Comparison of ENCODE assay signal across 23 cellular contexts in the genomic region with DNA sequence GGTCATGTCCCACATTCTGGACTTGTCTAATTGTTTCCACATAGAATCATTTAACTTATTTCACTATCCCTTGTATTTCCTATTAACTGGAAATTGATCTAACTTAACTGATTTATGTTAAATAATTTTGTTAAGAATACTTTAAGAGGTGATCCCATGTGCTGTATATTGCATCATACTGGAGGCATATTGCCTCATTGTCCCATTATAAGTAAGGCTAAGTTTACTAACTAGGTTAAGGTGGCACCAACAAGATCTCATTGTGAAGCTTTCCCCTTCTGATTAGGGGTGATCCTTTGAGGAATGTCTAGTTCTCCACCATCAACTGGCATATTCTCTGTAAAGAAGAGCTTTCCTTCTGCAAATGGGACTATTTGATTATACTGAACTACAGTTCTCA. TPM values are rescaled to one million over a fixed set of nuclear protein-coding genes. Genes with fewer than 3 reads are reported as not detected.
DNase-seq lines count a peak whose midpoint lies in the region; ATAC-seq, FAIRE-seq and TF ChIP-seq lines count a peak whose summit lies in the region.
"Had no signal": no experiment of that assay in that cellular context is flagged by ENCODE, and none has a peak within 500 bp of the region (broad histone marks: within the 10 kb centered on the region; RNA-seq: fewer than 3 reads in every experiment).

No MANE protein-coding gene starts in this region.

- H3K4me1 ChIP-seq in A549 (no peaks in the 10 kb centered on the region), HEK293 (ENCODE audit: control insufficient read depth, insufficient read depth, low read length) (no peaks in the 10 kb centered on the region)
- H3K4me1 ChIP-seq: ascending aorta, right lobe of liver, suprapubic skin, vagina had no signal

- H3K4me3 ChIP-seq in A549 (no peak overlapping the region), HEK293 (ENCODE audit: low read depth, low read length) (no peak overlapping the region), fibroblast of the aortic adventitia (ENCODE audit: low read depth, low read length) (no peak overlapping the region)
- H3K4me3 ChIP-seq: ascending aorta, ovary, right lobe of liver, suprapubic skin, vagina had no signal

- no peak for TF ChIP-seq EP300 in A549 (IDR thresholded peaks at IDR 0.05)

- H3K9me3 ChIP-seq in A549 (no peaks in the 10 kb centered on the region), HEK293 (ENCODE audit: control insufficient read depth, insufficient read depth, low read depth, low read length) (no peaks in the 10 kb centered on the region)
- H3K9me3 ChIP-seq: ascending aorta, ovary, suprapubic skin had no signal

- H3K27me3 Mint-ChIP-seq in activated naive CD8-positive, alpha-beta T cell treated with anti-CD3 and anti-CD28 coated beads for 36 hours = no peaks in the 10 kb centered on the region
- H3K27me3 Mint-ChIP-seq in progenitor cell of endocrine pancreas = no peaks in the 10 kb centered on the region

- DNase-seq in A549 (ENCODE audit: low read depth in 1 of 2, low spot score in 1 of 2) (no peak), fibroblast of the aortic adventitia (ENCODE audit: low read depth) (peak; percentile 57), HTR-8/SVneo (ENCODE audit: insufficient read length, low spot score) (no peak), progenitor cell of endocrine pancreas (ENCODE audit: low spot score, unreplicated experiment) (no peak)
- no peak for DNase-seq in activated naive CD8-positive, alpha-beta T cell treated with anti-CD3 and anti-CD28 coated beads for 36 hours
- DNase-seq: activated T-cell treated with anti-CD3 and anti-CD28 coated beads for 4 hours; DMS 273 treated with DMSO at 0.1 percent for 48 hours; natural killer cell; NCI-H1436 treated with DMSO at 0.1 percent for 48 hours; NCI-H69; ovary; right lobe of liver; SHP77; stimulated activated CD4-positive, alpha-beta T cell treated with anti-CD3 and anti-CD28 coated beads, Interleukin-15, amount 100 ng/mL, for 24 hours had no signal

- H3K9me3 Mint-ChIP-seq in activated naive CD8-positive, alpha-beta T cell treated with anti-CD3 and anti-CD28 coated beads for 36 hours = no peaks in the 10 kb centered on the region
- H3K9me3 Mint-ChIP-seq in progenitor cell of endocrine pancreas (ENCODE audit: low read depth) = no peaks in the 10 kb centered on the region
- H3K9me3 Mint-ChIP-seq: activated naive CD4-positive, alpha-beta T cell treated with anti-CD3 and anti-CD28 coated beads for 36 hours; CD14-positive monocyte; natural killer cell had no signal

- peaks cover 3% of the 10 kb centered on the region for H3K36me3 Mint-ChIP-seq in activated naive CD8-positive, alpha-beta T cell treated with anti-CD3 and anti-CD28 coated beads for 36 hours
- peaks cover 6% of the 10 kb centered on the region for H3K36me3 Mint-ChIP-seq in progenitor cell of endocrine pancreas (ENCODE audit: insufficient read depth)
- H3K36me3 Mint-ChIP-seq: natural killer cell had no signal

- no peak overlapping the region for H3K4me3 Mint-ChIP-seq in activated naive CD8-positive, alpha-beta T cell treated with anti-CD3 and anti-CD28 coated beads for 36 hours
- no peak overlapping the region for H3K4me3 Mint-ChIP-seq in progenitor cell of endocrine pancreas (ENCODE audit: low read depth)
- H3K4me3 Mint-ChIP-seq: activated naive CD4-positive, alpha-beta T cell treated with anti-CD3 and anti-CD28 coated beads for 36 hours; CD14-positive monocyte; natural killer cell had no signal

- FAIRE-seq in A549 (lab: Jason Lieb, UNC) = no peak
- no peak for FAIRE-seq in HTR-8/SVneo (lab: Jason Lieb, UNC)
- FAIRE-seq: G401.6 had no signal

- no peaks in the 10 kb centered on the region; a peak in 1 of 3 replicates for H3K36me3 ChIP-seq in HEK293 (ENCODE audit: control insufficient read depth in 2 of 2, insufficient read depth in 1 of 2, low read length in 2 of 2)
- H3K36me3 ChIP-seq: ovary had no signal

- no peak for TF ChIP-seq POLR2A in A549 (IDR thresholded peaks at IDR 0.05; ENCODE audit: low read length)

- peak overlapping the region; percentile 56 for H3K27ac Mint-ChIP-seq in activated naive CD8-positive, alpha-beta T cell treated with anti-CD3 and anti-CD28 coated beads for 36 hours
- no peak overlapping the region for H3K27ac Mint-ChIP-seq in progenitor cell of endocrine pancreas
- H3K27ac Mint-ChIP-seq: natural killer cell had no signal

- TF ChIP-seq RAD21 in A549 (conservative IDR thresholded peaks at IDR 0.05 in 1 of 2, IDR thresholded peaks at IDR 0.05 in 1 of 2) = no peak

- H3K27ac ChIP-seq in A549 (no peak overlapping the region), HEK293 (ENCODE audit: extremely low read depth, low read depth, low read length) (no peak overlapping the region)
- H3K27ac ChIP-seq: ascending aorta, ovary, right lobe of liver, suprapubic skin, vagina had no signal

- TF ChIP-seq CTCF in A549 (IDR thresholded peaks at IDR 0.05) = no peak
- TF ChIP-seq CTCF in HEK293 (tag by site-specific recombination; IDR thresholded peaks at IDR 0.05) = no peak
- no peak for TF ChIP-seq CTCF in fibroblast of the aortic adventitia (IDR thresholded peaks at IDR 0.05; ENCODE audit: insufficient read depth, low read length)
- TF ChIP-seq CTCF in progenitor cell of endocrine pancreas (IDR thresholded peaks at IDR 0.05; ENCODE audit: unreplicated experiment) = no peak

- H3K4me2 ChIP-seq in A549 = no peak overlapping the region

- POLR2A ChIA-PET in A549 (lab: Yijun Ruan, JAX) (no interaction called here), HEK293 (lab: Yijun Ruan, JAX) (interaction anchor here (0.7 kb wide), 1 partner anchor 80 kb away, joined by 7 read pairs; no protein-coding TSS in a partner anchor)

- no peak for ATAC-seq in A549
- no peak for ATAC-seq in GM18909 (IDR thresholded peaks at IDR 0.05; ENCODE audit: poor library complexity, unreplicated experiment)
- no peak for ATAC-seq in HG03520 (IDR thresholded peaks at IDR 0.05; ENCODE audit: unreplicated experiment)
- ATAC-seq: natural killer cell had no signal

- CTCF ChIA-PET in A549 (lab: Yijun Ruan, JAX) = interaction anchor here (0.9 to 1.0 kb wide), 2 partner anchors 15 to 30 kb away, joined by 3 read pairs; no protein-coding TSS in a partner anchor
- CTCF ChIA-PET in HEK293 (lab: Yijun Ruan, JAX) = interaction anchor here (0.7 kb wide), 1 partner anchor 101 kb away, joined by 3 read pairs; no protein-coding TSS in a partner anchor

- H3K4me1 Mint-ChIP-seq in activated naive CD8-positive, alpha-beta T cell treated with anti-CD3 and anti-CD28 coated beads for 36 hours = peaks cover 4% of the 10 kb centered on the region
- no peaks in the 10 kb centered on the region for H3K4me1 Mint-ChIP-seq in progenitor cell of endocrine pancreas (ENCODE audit: low read depth)
- H3K4me1 Mint-ChIP-seq: CD14-positive monocyte, natural killer cell had no signal

TF ChIP-seq in HEK293, 187 proteins besides CTCF, POLR2A, EP300 and RAD21 (continues in another document):
- TF ChIP-seq ZNF10 (tag by site-specific recombination; IDR thresholded peaks at IDR 0.05) (peak; percentile 40; the same call in 1 of the 2 replicates), ZNF660 (tag by site-specific recombination; IDR thresholded peaks at IDR 0.05) (no peak), ZNF629 (tag by site-specific recombination; IDR thresholded peaks at IDR 0.05) (no peak)

RNA-seq across cellular contexts. Expression of gene MAP1A, which starts 24.4 kb away (rescaled TPM):
- 0.43 and 0.48 TPM in 2 replicates for polyA plus RNA-seq in A549 (2011; rRNA removed)
- polyA plus RNA-seq in A549 (2012; cell fraction: cytosol; rRNA removed) = 0.32 and 0.36 TPM in 2 replicates
- polyA plus RNA-seq in A549 (2012; cell fraction: nucleus; rRNA removed) = 0.73 and 1.0 TPM in 2 replicates
- 0.46 to 0.54 TPM (median 0.52 TPM) in 3 replicates for polyA plus RNA-seq in A549 (2017; fragmentation: RNase III; extraction: RNeasy Plus Mini Kit Qiagen cat#74134 plus additional on column Dnase treatment)
- 2.1 and 2.2 TPM in 2 replicates for polyA minus RNA-seq in A549 (2011; rRNA and poly(A)+ RNA removed)
- under 1 TPM; 0.68 TPM for total RNA-seq in activated naive CD8-positive, alpha-beta T cell treated with anti-CD3 and anti-CD28 coated beads for 36 hours
- 43.9 and 108 TPM in 2 replicates for total RNA-seq in fibroblast of the aortic adventitia (ENCODE audit: low replicate concordance)
- 4.7 and 5.2 TPM in 2 replicates for total RNA-seq in progenitor cell of endocrine pancreas

RNA-seq across cellular contexts. Expression of gene PPIP5K1, which starts 48.2 kb away (rescaled TPM):
- polyA plus RNA-seq in A549 (2011; rRNA removed) = 19.2 and 19.6 TPM in 2 replicates
- polyA plus RNA-seq in A549 (2012; cell fraction: cytosol; rRNA removed) = 13.7 and 16.7 TPM in 2 replicates
- 18.4 and 26.2 TPM in 2 replicates for polyA plus RNA-seq in A549 (2012; cell fraction: nucleus; rRNA removed)
- polyA plus RNA-seq in A549 (2017; fragmentation: RNase III; extraction: RNeasy Plus Mini Kit Qiagen cat#74134 plus additional on column Dnase treatment) = 9.3 to 9.7 TPM (median 9.5 TPM) in 3 replicates
- polyA minus RNA-seq in A549 (2011; rRNA and poly(A)+ RNA removed) = 33.0 and 44.8 TPM in 2 replicates
- total RNA-seq in activated naive CD8-positive, alpha-beta T cell treated with anti-CD3 and anti-CD28 coated beads for 36 hours = 10 to 100 TPM; 32.8 to 33.6 TPM
- total RNA-seq in fibroblast of the aortic adventitia (ENCODE audit: low replicate concordance) = 12.1 and 22.2 TPM in 2 replicates
- total RNA-seq in progenitor cell of endocrine pancreas = 52.1 and 53.7 TPM in 2 replicates

RNA-seq across cellular contexts. Expression of gene TP53BP1, which starts 48.8 kb away (rescaled TPM):
- polyA plus RNA-seq in A549 (2011; rRNA removed) (49.8 and 56.4 TPM in 2 replicates), A549 (2017; fragmentation: RNase III; extraction: RNeasy Plus Mini Kit Qiagen cat#74134 plus additional on column Dnase treatment) (20.0 to 25.6 TPM (median 25.0 TPM) in 3 replicates)
- polyA plus RNA-seq in A549 (2012; cell fraction: cytosol; rRNA removed) = 15.0 and 15.7 TPM in 2 replicates
- 23.5 and 30.8 TPM in 2 replicates for polyA plus RNA-seq in A549 (2012; cell fraction: nucleus; rRNA removed)
- 66.5 and 99.2 TPM in 2 replicates for polyA minus RNA-seq in A549 (2011; rRNA and poly(A)+ RNA removed)
- 10 to 100 TPM; 24.1 to 24.3 TPM for total RNA-seq in activated naive CD8-positive, alpha-beta T cell treated with anti-CD3 and anti-CD28 coated beads for 36 hours
- total RNA-seq in fibroblast of the aortic adventitia (ENCODE audit: low replicate concordance) (71.9 and 106 TPM in 2 replicates), progenitor cell of endocrine pancreas (121 and 138 TPM in 2 replicates)

RNA-seq across cellular contexts. Expression of gene CKMT1B, which starts 52.0 kb away (rescaled TPM):
- polyA plus RNA-seq in A549 (2011; rRNA removed) = 2.6 TPM in 2 replicates
- 5.3 and 5.8 TPM in 2 replicates for polyA plus RNA-seq in A549 (2012; cell fraction: cytosol; rRNA removed)
- polyA plus RNA-seq in A549 (2012; cell fraction: nucleus; rRNA removed) = 9.3 and 13.4 TPM in 2 replicates
- polyA plus RNA-seq in A549 (2017; fragmentation: RNase III; extraction: RNeasy Plus Mini Kit Qiagen cat#74134 plus additional on column Dnase treatment) = 1.9 to 4.1 TPM (median 2.6 TPM) in 3 replicates
- 1.1 and 1.6 TPM in 2 replicates for polyA minus RNA-seq in A549 (2011; rRNA and poly(A)+ RNA removed)
- total RNA-seq in activated naive CD8-positive, alpha-beta T cell treated with anti-CD3 and anti-CD28 coated beads for 36 hours = under 1 TPM; 0.29 to 0.92 TPM
- not detected in 2 replicates for total RNA-seq in fibroblast of the aortic adventitia (ENCODE audit: low replicate concordance)
- 1.8 and 3.3 TPM in 2 replicates for total RNA-seq in progenitor cell of endocrine pancreas
- total RNA-seq: ascending aorta, natural killer cell, right lobe of liver had no signal
- polyA plus RNA-seq: CD14-positive monocyte had no signal
